11 cellular contexts compared by ENCODE assay signal in genomic region chr6:331622-332521, GRCh38. TPM values are rescaled to one million over a fixed set of nuclear protein-coding genes. Genes with fewer than 3 reads are reported as not detected.
DNase-seq lines count a peak whose midpoint lies in the region; ATAC-seq and TF ChIP-seq lines count a peak whose summit lies in the region.
"Had no signal": no experiment of that assay in that cellular context is flagged by ENCODE, and none has a peak within 500 bp of the region (broad histone marks: within the 10 kb centered on the region; RNA-seq: fewer than 3 reads in every experiment).

No MANE protein-coding gene starts in this region.

- no peak for TF ChIP-seq CTCF in lower lobe of right lung (IDR thresholded peaks at IDR 0.05)
- no peak for TF ChIP-seq CTCF in heart left ventricle (IDR thresholded peaks at IDR 0.05)

- ATAC-seq in GM18502 (IDR thresholded peaks at IDR 0.05; ENCODE audit: poor library complexity, unreplicated experiment) (peak; percentile 37), GM21360 (IDR thresholded peaks at IDR 0.05; ENCODE audit: unreplicated experiment) (peak; percentile 27), HG03103 (IDR thresholded peaks at IDR 0.05; ENCODE audit: low read depth, unreplicated experiment) (peak; percentile 32), lower lobe of right lung (no peak), heart left ventricle (no peak)

- H3K4me1 ChIP-seq in lower lobe of right lung (peaks cover 14% of the 10 kb centered on the region), heart left ventricle (peaks cover 0 to 64% (median 28%) of the 10 kb centered on the region in 12 donors)

- intact Hi-C loops in lower lobe of right lung (cut with DNase I) (no loop called here), heart left ventricle (cut with DNase I) (no loop called here)

- H3K4me3 ChIP-seq in lower lobe of right lung (no peak overlapping the region), heart left ventricle (no peak overlapping the region)
- H3K4me3 ChIP-seq: MG63, skin epidermis had no signal

- H3K36me3 ChIP-seq in lower lobe of right lung, result no peaks in the 10 kb centered on the region
- peaks cover 0 to 2% (median 0%) of the 10 kb centered on the region in 9 donors for H3K36me3 ChIP-seq in heart left ventricle
- H3K36me3 ChIP-seq: MG63 had no signal

- no peaks in the 10 kb centered on the region for H3K27me3 ChIP-seq in lower lobe of right lung (ENCODE audit: low read depth)
- no peaks in the 10 kb centered on the region for H3K27me3 ChIP-seq in heart left ventricle
- H3K27me3 ChIP-seq: MG63 had no signal

- TF ChIP-seq POLR2A in heart left ventricle (IDR thresholded peaks at IDR 0.05), result no peak

- DNase-seq in lower lobe of right lung, result peak; percentile 46
- DNase-seq in NCI-H1436 treated with DMSO at 0.1 percent for 48 hours (lab: John Stamatoyannopoulos, UW), result no peak
- DNase-seq in AG08396 (ENCODE audit: low spot score), result no peak
- no peak for DNase-seq in heart left ventricle
- DNase-seq in DMS79 (lab: John Stamatoyannopoulos, UW), result no peak
- DNase-seq: activated CD8-positive, alpha-beta memory T cell treated with anti-CD3 and anti-CD28 coated beads, Interleukin-2, amount 50 U/mL, for 48 hours had no signal

- H3K9me3 ChIP-seq in lower lobe of right lung, result no peaks in the 10 kb centered on the region
- no peaks in the 10 kb centered on the region for H3K9me3 ChIP-seq in heart left ventricle
- H3K9me3 ChIP-seq: MG63 had no signal

- 72 to 77% (median 74%) methylated on average over 13 of the region's 13 CpGs for WGBS in heart left ventricle, 4 donors

- H3K27ac ChIP-seq in lower lobe of right lung, result no peak overlapping the region
- H3K27ac ChIP-seq in heart left ventricle, result no peak overlapping the region
- H3K27ac ChIP-seq: skin epidermis had no signal

RNA-seq across cellular contexts. Expression of gene DUSP22, which starts 39.6 kb away (rescaled TPM):
- total RNA-seq in lower lobe of right lung (66.4 TPM), heart left ventricle (10 to 100 TPM; 40.4 to 79.9 (median 48.2) TPM)
- 10 to 100 TPM; 33.4 to 51.5 TPM for polyA plus RNA-seq in heart left ventricle

RNA-seq across cellular contexts. Expression of gene IRF4, which starts 59.7 kb away (rescaled TPM):
- 6.0 TPM for total RNA-seq in lower lobe of right lung
- 1 to 10 TPM in 2 of 9 donors, under 1 TPM in 6, not detected in 1; 0.16 to 4.4 (median 0.35) TPM for total RNA-seq in heart left ventricle
- under 1 TPM; 0.08 to 0.29 TPM for polyA plus RNA-seq in heart left ventricle

Comparison
In these comparisons a context has a peak if more than half of its experiments do, and no peak if none do; other contexts are left out.
1. ATAC-seq: peak in GM18502 (single experiment), GM21360 (single experiment) and HG03103 (single experiment); none in lower lobe of right lung (0 of 2) and heart left ventricle (0 of 4).